ENCODE assay signal across 10 cellular contexts in the genomic region with DNA sequence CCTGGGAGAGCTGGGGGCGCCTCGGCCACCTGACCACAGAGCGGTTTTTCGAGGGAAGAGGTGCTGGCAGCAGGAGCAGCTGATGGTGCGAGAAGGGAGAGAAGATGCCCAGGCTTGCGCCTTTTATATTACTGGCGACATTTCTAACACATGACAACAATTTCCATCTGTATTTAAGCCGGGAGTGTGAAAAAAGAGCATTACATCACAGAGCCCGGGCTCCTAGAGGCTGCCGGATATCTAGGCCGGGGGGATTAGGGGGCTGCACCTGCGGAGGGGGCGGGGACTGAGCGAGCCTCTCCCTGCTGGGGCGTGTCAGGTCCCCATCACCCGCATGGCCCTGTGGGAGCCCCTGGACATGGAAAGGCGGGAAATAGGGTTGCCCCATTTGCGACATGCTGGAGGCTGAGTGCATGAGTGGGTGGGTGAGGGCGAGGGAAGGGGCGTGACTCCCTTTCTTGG.
DNase-seq lines count a peak whose midpoint lies in the region; ATAC-seq and TF ChIP-seq lines count a peak whose summit lies in the region.
"Had no signal": no experiment of that assay in that cellular context is flagged by ENCODE, and none has a peak within 500 bp of the region (broad histone marks: within the 10 kb centered on the region; RNA-seq: fewer than 3 reads in every experiment).

No MANE protein-coding gene starts in this region.

- H3K36me3 ChIP-seq in NT2/D1 (ENCODE audit: insufficient read depth, insufficient read length, low read length) (no peaks in the 10 kb centered on the region), gastroesophageal sphincter (no peaks in the 10 kb centered on the region), neural progenitor cell (no peaks in the 10 kb centered on the region)

- H3K4me1 ChIP-seq in NT2/D1 (ENCODE audit: insufficient read depth, insufficient read length) = peaks cover 2% of the 10 kb centered on the region
- peaks cover 0 to 21% (median 11%) of the 10 kb centered on the region in 3 donors for H3K4me1 ChIP-seq in gastroesophageal sphincter
- H3K4me1 ChIP-seq in neural progenitor cell = peaks cover 44% of the 10 kb centered on the region

- peak overlapping the region; percentile 96 for H3K4me2 ChIP-seq in neural progenitor cell

- H3K36me3 Mint-ChIP-seq in neural progenitor cell = no peaks in the 10 kb centered on the region

- no peak for ATAC-seq in gastroesophageal sphincter
- no peak for ATAC-seq in GM18868 (IDR thresholded peaks at IDR 0.05; ENCODE audit: unreplicated experiment)

- no peak for TF ChIP-seq EP300 in gastroesophageal sphincter (IDR thresholded peaks at IDR 0.05)

- DNase-seq in AG04450 (ENCODE audit: low read depth, low spot score) = no peak
- DNase-seq in NT2/D1 (ENCODE audit: low read depth, low spot score) = peak; percentile 49
- peak; percentile 87 for DNase-seq in neural progenitor cell (ENCODE audit: low spot score)
- DNase-seq in activated CD8-positive, alpha-beta memory T cell treated with anti-CD3 and anti-CD28 coated beads for 24 hours = no peak
- DNase-seq in NCI-H1105 treated with DMSO at 0.1 percent for 48 hours (lab: John Stamatoyannopoulos, UW) = no peak
- no peak for DNase-seq in SKM-1 (lab: John Stamatoyannopoulos, UW; ENCODE audit: unreplicated experiment)
- DNase-seq: activated CD4-positive, alpha-beta T cell treated with anti-CD3 and anti-CD28 coated beads, Interleukin-2, amount 10 ng/mL, durations not matched to agents 7 days and 5 days; stimulated activated CD4-positive, alpha-beta T cell treated with anti-CD3 and anti-CD28 coated beads, Interleukin-4, amount 100 ng/mL, for 24 hours had no signal

- H3K9ac ChIP-seq in NT2/D1 (ENCODE audit: insufficient read length, low read depth) (peak overlapping the region; percentile 79), neural progenitor cell (peak overlapping the region; percentile 67)

- no peaks in the 10 kb centered on the region for H4K20me1 ChIP-seq in neural progenitor cell (ENCODE audit: low read depth)

- peak overlapping the region; percentile 91 for H3K27ac Mint-ChIP-seq in neural progenitor cell
- H3K27ac Mint-ChIP-seq: activated CD4-positive, alpha-beta T cell treated with anti-CD3 and anti-CD28 coated beads, Interleukin-2, amount 10 ng/mL, durations not matched to agents 7 days and 5 days had no signal

- H3K4me3 Mint-ChIP-seq in neural progenitor cell = peak overlapping the region; percentile 94
- H3K4me3 Mint-ChIP-seq: activated CD4-positive, alpha-beta T cell treated with anti-CD3 and anti-CD28 coated beads, Interleukin-2, amount 10 ng/mL, durations not matched to agents 7 days and 5 days had no signal

- H3K9me3 ChIP-seq in AG04450 (ENCODE audit: control insufficient read depth, insufficient read depth, low read length) (no peaks in the 10 kb centered on the region), NT2/D1 (ENCODE audit: insufficient read depth, low read length) (no peaks in the 10 kb centered on the region), gastroesophageal sphincter (no peaks in the 10 kb centered on the region), neural progenitor cell (ENCODE audit: low read depth) (no peaks in the 10 kb centered on the region)

- no peaks in the 10 kb centered on the region for H3K9me3 Mint-ChIP-seq in neural progenitor cell
- H3K9me3 Mint-ChIP-seq: activated CD4-positive, alpha-beta T cell treated with anti-CD3 and anti-CD28 coated beads, Interleukin-2, amount 10 ng/mL, durations not matched to agents 7 days and 5 days had no signal

- peaks cover 48% of the 10 kb centered on the region for H3K4me1 Mint-ChIP-seq in neural progenitor cell
- H3K4me1 Mint-ChIP-seq: activated CD4-positive, alpha-beta T cell treated with anti-CD3 and anti-CD28 coated beads, Interleukin-2, amount 10 ng/mL, durations not matched to agents 7 days and 5 days had no signal

- H3F3A ChIP-seq in neural progenitor cell (ENCODE audit: low read depth) = peaks cover 37% of the 10 kb centered on the region

- H3K27ac ChIP-seq in AG04450 (ENCODE audit: low read depth, low read length) (no peak overlapping the region), gastroesophageal sphincter (peak overlapping the region in 1 of 4 donors; percentile 51), neural progenitor cell (peak overlapping the region; percentile 99)

- H3K27me3 ChIP-seq in AG04450 (ENCODE audit: control insufficient read depth, insufficient read depth, low read length) = no peaks in the 10 kb centered on the region
- H3K27me3 ChIP-seq in NT2/D1 (ENCODE audit: insufficient read depth, insufficient read length) = no peaks in the 10 kb centered on the region
- H3K27me3 ChIP-seq in gastroesophageal sphincter = no peaks in the 10 kb centered on the region
- H3K27me3 ChIP-seq in neural progenitor cell = no peaks in the 10 kb centered on the region

- peak overlapping the region; percentile 35 for H2AFZ ChIP-seq in neural progenitor cell (replicated peaks)

- peaks cover 49% of the 10 kb centered on the region for H3K79me2 ChIP-seq in neural progenitor cell (ENCODE audit: low read depth)

- H3K27me3 Mint-ChIP-seq in neural progenitor cell (ENCODE audit: insufficient read depth, low read depth) = peaks cover 4% of the 10 kb centered on the region

- TF ChIP-seq POLR2A in gastroesophageal sphincter (IDR thresholded peaks at IDR 0.05) = no peak

- CTCF ChIA-PET in AG04450 (lab: Charles Lee) = no interaction called here

- 53% methylated on average over 2 of the region's 20 CpGs; no CpG with 5 or more reads in 1 of the 2 donors for WGBS in gastroesophageal sphincter (ENCODE audit: low coverage in 1 of 2), 2 donors

- POLR2A ChIA-PET in AG04450 (lab: Yijun Ruan, JAX) = no interaction called here

- TF ChIP-seq CTCF in AG04450 (IDR thresholded peaks at IDR 0.05; ENCODE audit: low read depth, low read length) (no peak), gastroesophageal sphincter (IDR thresholded peaks at IDR 0.05) (no peak), neural progenitor cell (IDR thresholded peaks at IDR 0.05) (no peak)

- H3K4me3 ChIP-seq in AG04450 (ENCODE audit: low read depth, low read length) (peak overlapping the region; percentile 60), NT2/D1 (ENCODE audit: insufficient read length, low read depth) (peak overlapping the region; percentile 49), gastroesophageal sphincter (peak overlapping the region; percentile 6 to 50), neural progenitor cell (peak overlapping the region; percentile 69)

Comparison
In these comparisons a context has a peak if more than half of its experiments do, and no peak if none do; other contexts are left out.
1. DNase-seq: peak in NT2/D1 (single experiment) and neural progenitor cell (single experiment); none in AG04450 (single experiment), activated CD8-positive, alpha-beta memory T cell treated with anti-CD3 and anti-CD28 coated beads for 24 hours (single experiment), NCI-H1105 treated with DMSO at 0.1 percent for 48 hours (single experiment) and SKM-1 (single experiment).
2. Peak in every context shown above with its lines, with median percentiles within 50 percentile points of each other: H3K4me3 ChIP-seq.